Comparison of ENCODE assay signal across 11 cellular contexts in the genomic region with DNA sequence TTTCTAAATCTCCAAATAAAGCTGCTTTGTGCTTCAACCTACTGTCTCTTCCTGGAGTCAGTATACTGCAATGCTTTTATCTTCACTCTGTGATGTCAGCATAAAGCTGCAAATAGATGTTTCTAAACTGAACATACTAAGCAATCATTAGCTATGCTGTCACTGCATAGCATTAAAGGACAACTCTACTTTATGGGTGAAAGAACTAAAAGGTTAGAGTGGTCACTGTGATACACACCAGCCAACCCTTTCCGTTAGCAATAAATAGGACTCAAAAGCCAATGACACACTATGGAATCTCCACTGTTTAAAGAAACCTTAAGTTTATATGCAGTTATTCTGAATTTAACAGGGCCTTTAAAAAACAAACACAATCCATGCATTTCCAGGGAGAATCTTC. TPM values are rescaled to one million over a fixed set of nuclear protein-coding genes. Genes with fewer than 3 reads are reported as not detected.
DNase-seq lines count a peak whose midpoint lies in the region; ATAC-seq, FAIRE-seq and TF ChIP-seq lines count a peak whose summit lies in the region.
"Had no signal": no experiment of that assay in that cellular context is flagged by ENCODE, and none has a peak within 500 bp of the region (broad histone marks: within the 10 kb centered on the region; RNA-seq: fewer than 3 reads in every experiment).

No MANE protein-coding gene starts in this region.

- H3K27ac Mint-ChIP-seq in WTC11 = 0 out of 2 replicates have a peak overlapping the region, but pooled peaks have one; percentile 7
- H3K27ac Mint-ChIP-seq in glutamatergic neuron (ENCODE audit: unreplicated experiment) = no peak overlapping the region

- no peak overlapping the region for H2BK120ac ChIP-seq in mesendoderm (ENCODE audit: low read depth, low read length)

- H3K4me1 ChIP-seq in spleen = peaks cover 8 to 50% (median 29%) of the 10 kb centered on the region in 6 donors
- no peaks in the 10 kb centered on the region for H3K4me1 ChIP-seq in mesendoderm (ENCODE audit: control insufficient read depth, low read depth, low read length)

- H3K9me3 Mint-ChIP-seq in WTC11 (peaks cover 19% of the 10 kb centered on the region), glutamatergic neuron (ENCODE audit: unreplicated experiment) (peaks cover 7% of the 10 kb centered on the region)

- POLR2A ChIA-PET in WTC11 (lab: Charles Lee) = no interaction called here

- H3K56ac ChIP-seq in mesendoderm (ENCODE audit: low read length) = no peak overlapping the region

- H3K4ac ChIP-seq in mesendoderm (ENCODE audit: low read depth, low read length) = no peak overlapping the region

- DNase-seq in DMS53 (lab: John Stamatoyannopoulos, UW) (peak; percentile 9), DMS53 treated with DMSO at 0.1 percent for 48 hours (lab: John Stamatoyannopoulos, UW; ENCODE audit: unreplicated experiment) (no peak), WTC11 (ENCODE audit: low spot score) (no peak), glutamatergic neuron (no peak), spleen (no peak), mesendoderm (no peak), D721Med (ENCODE audit: insufficient read length, low spot score) (no peak), left colon (no peak)
- DNase-seq: 8988T; activated CD4-positive, alpha-beta T cell treated with anti-CD3 and anti-CD28 coated beads, Interleukin-2, amount 50 U/mL, for 1 hour; stimulated activated CD4-positive, alpha-beta T cell treated with anti-CD3 and anti-CD28 coated beads, Interleukin-15, amount 100 ng/mL, for 24 hours had no signal

- ATAC-seq in WTC11 (no peak), left colon (no peak)

- H3K79me2 ChIP-seq in mesendoderm (ENCODE audit: control insufficient read depth, insufficient read depth, low read length) = peaks cover 40% of the 10 kb centered on the region

- H2BK5ac ChIP-seq in mesendoderm (ENCODE audit: low read length) = no peak overlapping the region

- H2AK5ac ChIP-seq in mesendoderm (ENCODE audit: low read length) = no peak overlapping the region

- peaks cover 0 to 15% (median 10%) of the 10 kb centered on the region in 8 donors for H3K9me3 ChIP-seq in spleen

- CTCF ChIA-PET in WTC11 (lab: Charles Lee) = no interaction called here

- no peak overlapping the region for H3K4me2 ChIP-seq in mesendoderm (ENCODE audit: low read length)

- H4K8ac ChIP-seq in mesendoderm (ENCODE audit: low read depth, low read length) = no peak overlapping the region

- intact Hi-C loops in spleen (cut with DNase I; ENCODE audit: low total_unique reads) = no loop called here
- intact Hi-C loops in left colon (cut with DNase I, micrococcal nuclease) = loop anchor here in 1 of 2 donors (5.0 kb wide), 1 partner anchor 230 kb away; a partner anchor contains a TSS

- TF ChIP-seq CTCF in WTC11 (IDR thresholded peaks at IDR 0.05) (no peak), glutamatergic neuron (IDR thresholded peaks at IDR 0.05; ENCODE audit: partially characterized antibody, unreplicated experiment) (no peak), spleen (IDR thresholded peaks at IDR 0.05 in 8 of 11, conservative IDR thresholded peaks at IDR 0.05 in 3 of 11) (no peak), D721Med (IDR thresholded peaks at IDR 0.05; ENCODE audit: insufficient read depth, missing control alignments) (no peak)

- H3K9ac ChIP-seq in mesendoderm (ENCODE audit: low read length) = no peak overlapping the region

- H3K4me3 ChIP-seq in spleen (peak overlapping the region; percentile 64 to 89 (median 77)), mesendoderm (ENCODE audit: low read length) (no peak overlapping the region)

- H3K27me3 Mint-ChIP-seq in WTC11 (ENCODE audit: low read depth) = no peaks in the 10 kb centered on the region; the same call in 1 of the 2 replicates
- H3K27me3 Mint-ChIP-seq in glutamatergic neuron (ENCODE audit: unreplicated experiment) = peaks cover 7% of the 10 kb centered on the region

- H3K4me3 Mint-ChIP-seq in WTC11 (peak overlapping the region; percentile 99), glutamatergic neuron (ENCODE audit: unreplicated experiment) (peak overlapping the region; percentile 99)

- H4K5ac ChIP-seq in mesendoderm (ENCODE audit: low read length) = no peak overlapping the region

- FAIRE-seq in D721Med (lab: Jason Lieb, UNC) = no peak

- no peak overlapping the region for H2BK15ac ChIP-seq in mesendoderm (replicated peaks; ENCODE audit: low read depth)

- peaks cover 6% of the 10 kb centered on the region for H3K79me1 ChIP-seq in mesendoderm (ENCODE audit: low read length)

- H3K27ac ChIP-seq in spleen (peak overlapping the region in 7 of 8 donors; percentile 89 to 97 (median 95)), mesendoderm (ENCODE audit: low read depth, low read length) (no peak overlapping the region)

- peaks cover 31% of the 10 kb centered on the region for H3K36me3 Mint-ChIP-seq in WTC11
- peaks cover 9% of the 10 kb centered on the region for H3K36me3 Mint-ChIP-seq in glutamatergic neuron (ENCODE audit: unreplicated experiment)

- no peak for TF ChIP-seq POLR2A in spleen (IDR thresholded peaks at IDR 0.05)

- no peak overlapping the region for H3K23ac ChIP-seq in mesendoderm (ENCODE audit: low read length)

- H3K27me3 ChIP-seq in spleen (replicated peaks in 1 of 7) = no peaks in the 10 kb centered on the region
- no peaks in the 10 kb centered on the region for H3K27me3 ChIP-seq in mesendoderm (ENCODE audit: insufficient read depth, low read length, poor library complexity)

- H3K36me3 ChIP-seq in spleen = peaks cover 0 to 14% (median 0%) of the 10 kb centered on the region in 6 donors
- H3K36me3 ChIP-seq in mesendoderm (ENCODE audit: control insufficient read depth, insufficient read depth, low read length) = no peaks in the 10 kb centered on the region

- H3K4me1 Mint-ChIP-seq in WTC11 (peaks cover 25% of the 10 kb centered on the region), glutamatergic neuron (ENCODE audit: low read depth, unreplicated experiment) (peaks cover 6% of the 10 kb centered on the region)

- H3K18ac ChIP-seq in mesendoderm (ENCODE audit: low read length) = no peak overlapping the region

- WGBS in spleen, 5 donors = 60 to 79% (median 67%) methylated on average over 1 of the region's 1 CpG
- WGBS in mesendoderm (ENCODE audit: extremely low coverage, insufficient coverage, low lambda C conversion rate) = no CpG with 5 or more reads among the region's 1 CpG

TF ChIP-seq in WTC11, 78 proteins besides CTCF, POLR2A, EP300 and RAD21 (continues in another document):
- no peak for TF ChIP-seq HMGA2 (CRISPR knock-in tag; IDR thresholded peaks at IDR 0.05)
- TF ChIP-seq, protein P1, sequence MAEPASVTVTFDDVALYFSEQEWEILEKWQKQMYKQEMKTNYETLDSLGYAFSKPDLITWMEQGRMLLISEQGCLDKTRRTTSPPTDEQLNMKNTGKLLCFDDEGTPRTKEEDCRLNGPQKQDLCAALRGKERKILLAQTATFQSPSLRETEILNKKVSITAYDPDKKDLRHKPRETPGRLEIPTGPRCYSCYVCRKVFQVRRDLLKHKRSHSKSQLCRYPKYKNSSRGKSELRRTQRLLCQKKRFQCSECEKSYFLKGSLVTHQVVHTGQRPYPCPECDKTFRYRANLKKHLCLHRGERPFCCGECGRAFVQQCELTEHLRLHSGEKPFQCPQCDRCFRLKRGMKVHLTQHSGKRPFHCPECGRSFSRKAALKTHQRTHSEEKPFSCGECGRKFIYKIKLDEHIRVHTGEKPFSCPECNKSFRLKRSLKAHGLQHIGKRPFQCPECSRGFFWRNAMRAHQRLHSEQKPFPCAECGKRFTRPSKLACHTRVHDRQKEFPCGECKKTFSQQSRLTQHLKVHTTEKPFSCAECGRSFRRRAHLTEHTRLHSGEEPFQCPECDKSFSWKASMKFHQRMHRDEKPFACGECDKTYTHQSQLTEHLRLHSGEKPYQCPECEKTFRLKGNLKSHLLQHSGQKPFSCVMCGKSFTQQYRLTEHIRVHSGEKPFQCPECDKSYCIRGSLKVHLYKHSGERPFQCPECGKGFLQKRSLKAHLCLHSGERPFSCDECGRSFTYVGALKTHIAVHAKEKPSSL (CRISPR knock-in tag; conservative IDR thresholded peaks at IDR 0.05) = no peak
- no peak for TF ChIP-seq ZNF396 (CRISPR knock-in tag; IDR thresholded peaks at IDR 0.05; ENCODE audit: borderline replicate concordance)
- no peak for TF ChIP-seq ZNF416 (CRISPR knock-in tag; IDR thresholded peaks at IDR 0.05)
- no peak for TF ChIP-seq ESRRA (CRISPR knock-in tag; IDR thresholded peaks at IDR 0.05; ENCODE audit: borderline replicate concordance)
- TF ChIP-seq, protein P2, sequence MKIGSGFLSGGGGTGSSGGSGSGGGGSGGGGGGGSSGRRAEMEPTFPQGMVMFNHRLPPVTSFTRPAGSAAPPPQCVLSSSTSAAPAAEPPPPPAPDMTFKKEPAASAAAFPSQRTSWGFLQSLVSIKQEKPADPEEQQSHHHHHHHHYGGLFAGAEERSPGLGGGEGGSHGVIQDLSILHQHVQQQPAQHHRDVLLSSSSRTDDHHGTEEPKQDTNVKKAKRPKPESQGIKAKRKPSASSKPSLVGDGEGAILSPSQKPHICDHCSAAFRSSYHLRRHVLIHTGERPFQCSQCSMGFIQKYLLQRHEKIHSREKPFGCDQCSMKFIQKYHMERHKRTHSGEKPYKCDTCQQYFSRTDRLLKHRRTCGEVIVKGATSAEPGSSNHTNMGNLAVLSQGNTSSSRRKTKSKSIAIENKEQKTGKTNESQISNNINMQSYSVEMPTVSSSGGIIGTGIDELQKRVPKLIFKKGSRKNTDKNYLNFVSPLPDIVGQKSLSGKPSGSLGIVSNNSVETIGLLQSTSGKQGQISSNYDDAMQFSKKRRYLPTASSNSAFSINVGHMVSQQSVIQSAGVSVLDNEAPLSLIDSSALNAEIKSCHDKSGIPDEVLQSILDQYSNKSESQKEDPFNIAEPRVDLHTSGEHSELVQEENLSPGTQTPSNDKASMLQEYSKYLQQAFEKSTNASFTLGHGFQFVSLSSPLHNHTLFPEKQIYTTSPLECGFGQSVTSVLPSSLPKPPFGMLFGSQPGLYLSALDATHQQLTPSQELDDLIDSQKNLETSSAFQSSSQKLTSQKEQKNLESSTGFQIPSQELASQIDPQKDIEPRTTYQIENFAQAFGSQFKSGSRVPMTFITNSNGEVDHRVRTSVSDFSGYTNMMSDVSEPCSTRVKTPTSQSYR (CRISPR knock-in tag; IDR thresholded peaks at IDR 0.05) = no peak
- no peak for TF ChIP-seq RELA (CRISPR knock-in tag; IDR thresholded peaks at IDR 0.05; ENCODE audit: borderline replicate concordance)
- TF ChIP-seq NFYB (CRISPR knock-in tag; conservative IDR thresholded peaks at IDR 0.05; ENCODE audit: low read depth) = no peak
- no peak for TF ChIP-seq PRRX2 (CRISPR knock-in tag; IDR thresholded peaks at IDR 0.05)

RNA-seq across cellular contexts. Expression of a gene that starts 1.8 kb away (rescaled TPM):
- 23.3 to 32.7 TPM (median 24.5 TPM) in 3 replicates for total RNA-seq in WTC11 (2021)
- total RNA-seq in glutamatergic neuron (ENCODE audit: unreplicated experiment) = 15.7 TPM
- 10 to 100 TPM; 25.8 to 48.6 (median 37.4) TPM for total RNA-seq in spleen
- 1 to 10 TPM; 3.0 to 4.8 (median 4.8) TPM for polyA plus RNA-seq in spleen
- polyA plus RNA-seq in mesendoderm (2013, experiment 1 of 2) = 13.7 TPM
- 13.4 TPM for polyA plus RNA-seq in mesendoderm (2013, experiment 2 of 2)
- total RNA-seq in left colon = 10 to 100 TPM; 42.3 to 43.3 TPM

RNA-seq across cellular contexts. Expression of a gene that starts 6.9 kb away (rescaled TPM):
- total RNA-seq in WTC11 (2021) (0.57 to 0.70 TPM (median 0.69 TPM) in 3 replicates), glutamatergic neuron (ENCODE audit: unreplicated experiment) (not detected), spleen (1 to 10 TPM in 5 of 7 donors, under 1 TPM in 2; 0.60 to 3.9 (median 1.2) TPM), left colon (1 to 10 TPM in 1 of 2 donors, under 1 TPM in 1; 0.64 to 2.9 TPM)
- polyA plus RNA-seq in spleen = under 1 TPM; 0.02 to 0.13 (median 0.03) TPM
- polyA plus RNA-seq in mesendoderm (2013, experiment 1 of 2) = 0.60 TPM
- 0.63 TPM for polyA plus RNA-seq in mesendoderm (2013, experiment 2 of 2)
